ENCODE assay signal across 9 cellular contexts in genomic region chr7:100472854-100473499, GRCh38. TPM values are rescaled to one million over a fixed set of nuclear protein-coding genes. Genes with fewer than 3 reads are reported as not detected.
DNase-seq lines count a peak whose midpoint lies in the region; ATAC-seq, FAIRE-seq and TF ChIP-seq lines count a peak whose summit lies in the region.
"Had no signal": no experiment of that assay in that cellular context is flagged by ENCODE, and none has a peak within 500 bp of the region (broad histone marks: within the 10 kb centered on the region; RNA-seq: fewer than 3 reads in every experiment).

No MANE protein-coding gene starts in this region.

- no peaks in the 10 kb centered on the region for H3K9me3 ChIP-seq in pancreas

- no peak overlapping the region for H3K4me3 ChIP-seq in pancreas

- no peaks in the 10 kb centered on the region for H3K27me3 ChIP-seq in pancreas

- H3K36me3 ChIP-seq in pancreas = peaks cover 0 to 12% (median 0%) of the 10 kb centered on the region in 3 donors

- DNase-seq in CD14-positive monocyte (ENCODE audit: low spot score) (no peak), LHCN-M2 (ENCODE audit: low read depth) (peak; percentile 66), dermis blood vessel endothelial cell (peak; percentile 46), H4 (ENCODE audit: low spot score) (no peak), pancreas (no peak), retina (no peak)

- intact Hi-C loops in CD14-positive monocyte (cut with micrococcal nuclease) (loop anchor here in 1 of 2 donors (5.0 kb wide), 1 partner anchor 254 kb away; no protein-coding TSS in a partner anchor), pancreas (cut with DNase I) (loop anchor here in 1 of 3 donors (5.0 kb wide), 1 partner anchor 89 kb away; no protein-coding TSS in a partner anchor)

- H3K27me3 Mint-ChIP-seq in CD14-positive monocyte (ENCODE audit: low read depth in 3 of 3) = peaks cover 0 to 3% (median 2%) of the 10 kb centered on the region in 3 donors
- no peaks in the 10 kb centered on the region for H3K27me3 Mint-ChIP-seq in nephron (ENCODE audit: low read depth)

- peaks cover 0 to under 1% (median 0%) of the 10 kb centered on the region in 7 donors for H3K9me3 Mint-ChIP-seq in CD14-positive monocyte
- no peaks in the 10 kb centered on the region for H3K9me3 Mint-ChIP-seq in nephron

- no peak for TF ChIP-seq CTCF in CD14-positive monocyte (IDR thresholded peaks at IDR 0.05)
- no peak for TF ChIP-seq CTCF in nephron (IDR thresholded peaks at IDR 0.05; ENCODE audit: unreplicated experiment in 3 of 3)
- TF ChIP-seq CTCF in pancreas (IDR thresholded peaks at IDR 0.05) = no peak

- H3K4me1 Mint-ChIP-seq in CD14-positive monocyte = peaks cover 53% of the 10 kb centered on the region
- H3K4me1 Mint-ChIP-seq in nephron = peaks cover 32% of the 10 kb centered on the region

- no peak for FAIRE-seq in pancreas (lab: Jason Lieb, UNC)
- FAIRE-seq: GM12891 had no signal

- H3K4me3 Mint-ChIP-seq in CD14-positive monocyte (no peak overlapping the region), nephron (peak overlapping the region; percentile 15 to 59 (median 19))

- ATAC-seq in GM21528 (IDR thresholded peaks at IDR 0.05; ENCODE audit: low FRiP score, unreplicated experiment) (no peak), pancreas (no peak)

- peaks cover 0 to 14% (median 6%) of the 10 kb centered on the region in 3 donors for H3K4me1 ChIP-seq in pancreas

- H3K36me3 Mint-ChIP-seq in CD14-positive monocyte = peaks cover 33 to 78% of the 10 kb centered on the region in 2 donors
- peaks cover 18% of the 10 kb centered on the region for H3K36me3 Mint-ChIP-seq in nephron (ENCODE audit: low read depth)

- peak overlapping the region in 6 of 7 donors; percentile 25 to 86 (median 63) for H3K27ac Mint-ChIP-seq in CD14-positive monocyte
- peak overlapping the region; percentile 20 to 72 (median 56) for H3K27ac Mint-ChIP-seq in nephron

- no peak overlapping the region for H3K27ac ChIP-seq in pancreas

- WGBS in pancreas, 2 donors = 74 to 78% methylated on average over 14 of the region's 14 CpGs

RNA-seq across cellular contexts. Expression of gene TSC22D4, which starts 6.0 kb away (rescaled TPM):
- polyA plus RNA-seq in CD14-positive monocyte (10 to 100 TPM; 23.8 to 26.3 TPM), pancreas (10 to 100 TPM; 37.1 to 44.6 TPM)
- total RNA-seq in LHCN-M2 (2014; rRNA removed) (41.3 and 51.7 TPM in 2 replicates), dermis blood vessel endothelial cell (32.3 and 44.2 TPM in 2 replicates), pancreas (10 to 100 TPM; 17.4 to 36.8 (median 19.8) TPM)
- 35.3 TPM for polyA plus RNA-seq in LHCN-M2 (2012)
- total RNA-seq in H4 (2014; rRNA removed; shearing (Covaris generic)) = 19.4 and 28.2 TPM in 2 replicates

RNA-seq across cellular contexts. Expression of gene SPACDR, which starts 8.9 kb away (rescaled TPM):
- polyA plus RNA-seq in CD14-positive monocyte (under 1 TPM in 1 of 2 donors, not detected in 1; 0.40 TPM), pancreas (under 1 TPM; 0.34 to 0.68 TPM)
- total RNA-seq in LHCN-M2 (2014; rRNA removed) (not detected in 2 replicates), dermis blood vessel endothelial cell (0.34 and 0.93 TPM in 2 replicates), pancreas (under 1 TPM in 2 of 6 donors, not detected in 4; 0.24 to 0.28 TPM)
- polyA plus RNA-seq in LHCN-M2 (2012) = 0.35 TPM
- 0.84 and 1.0 TPM in 2 replicates for total RNA-seq in H4 (2014; rRNA removed; shearing (Covaris generic))

RNA-seq across cellular contexts. Expression of gene NYAP1, which starts 10.8 kb away (rescaled TPM):
- polyA plus RNA-seq in CD14-positive monocyte = not detected
- 0.13 and 0.23 TPM in 2 replicates for total RNA-seq in LHCN-M2 (2014; rRNA removed)
- 0.74 TPM for polyA plus RNA-seq in LHCN-M2 (2012)
- total RNA-seq in dermis blood vessel endothelial cell = 4.3 and 5.4 TPM in 2 replicates
- not detected in 2 replicates for total RNA-seq in H4 (2014; rRNA removed; shearing (Covaris generic))
- total RNA-seq in pancreas = 1 to 10 TPM in 1 of 6 donors, under 1 TPM in 5; 0.25 to 1.1 (median 0.81) TPM
- polyA plus RNA-seq in pancreas = 1 to 10 TPM; 3.7 to 4.8 TPM

RNA-seq across cellular contexts. Expression of gene PPP1R35, which starts 36.7 kb away (rescaled TPM):
- polyA plus RNA-seq in CD14-positive monocyte = 10 to 100 TPM in 1 of 2 donors, 1 to 10 TPM in 1; 8.1 to 14.6 TPM
- 68.5 and 71.6 TPM in 2 replicates for total RNA-seq in LHCN-M2 (2014; rRNA removed)
- polyA plus RNA-seq in LHCN-M2 (2012) = 44.9 TPM
- total RNA-seq in dermis blood vessel endothelial cell = 19.3 and 28.1 TPM in 2 replicates
- 22.6 and 31.5 TPM in 2 replicates for total RNA-seq in H4 (2014; rRNA removed; shearing (Covaris generic))
- total RNA-seq in pancreas = 10 to 100 TPM; 10.8 to 18.9 (median 14.5) TPM
- 10 to 100 TPM; 60.4 to 65.8 TPM for polyA plus RNA-seq in pancreas

RNA-seq across cellular contexts. Expression of gene MEPCE, which starts 43.3 kb away (rescaled TPM):
- 1 to 10 TPM; 2.9 to 3.3 TPM for polyA plus RNA-seq in CD14-positive monocyte
- total RNA-seq in LHCN-M2 (2014; rRNA removed) = 59.0 and 63.9 TPM in 2 replicates
- 40.9 TPM for polyA plus RNA-seq in LHCN-M2 (2012)
- total RNA-seq in dermis blood vessel endothelial cell = 54.3 and 56.5 TPM in 2 replicates
- 25.8 and 28.5 TPM in 2 replicates for total RNA-seq in H4 (2014; rRNA removed; shearing (Covaris generic))
- total RNA-seq in pancreas = 10 to 100 TPM; 11.1 to 17.5 (median 15.2) TPM
- polyA plus RNA-seq in pancreas = 10 to 100 TPM; 18.0 to 20.7 TPM

Comparison
In these comparisons a context has a peak if more than half of its experiments do, and no peak if none do; other contexts are left out.
1. DNase-seq: peak in LHCN-M2 (single experiment) and dermis blood vessel endothelial cell (single experiment); none in CD14-positive monocyte (single experiment), H4 (single experiment), pancreas (0 of 6) and retina (single experiment).
2. H3K4me3 Mint-ChIP-seq: peak in nephron (3 of 3); none in CD14-positive monocyte (0 of 2).